ENCODE assay signal across 7 cellular contexts in genomic region chr11:26286472-26287066, GRCh38. TPM values are rescaled to one million over a fixed set of nuclear protein-coding genes. Genes with fewer than 3 reads are reported as not detected.
A peak's percentile ranks its signal among the peaks of the same experiment; 100 is the strongest.
DNase-seq lines count a peak whose midpoint lies in the region; ATAC-seq and TF ChIP-seq lines count a peak whose summit lies in the region.

No MANE protein-coding gene starts in this region.

- H3K4me1 ChIP-seq in trophoblast cell (ENCODE audit: control insufficient read depth in 1 of 2, insufficient read depth in 2 of 2, low read length in 2 of 2), result no peaks in the 10 kb centered on the region

- no peak overlapping the region for H4K8ac ChIP-seq in trophoblast cell (ENCODE audit: low read depth, low read length)

- no peak overlapping the region for H3K4me2 ChIP-seq in trophoblast cell (ENCODE audit: low read length)

- H2BK120ac ChIP-seq in trophoblast cell (ENCODE audit: insufficient read depth, low read length, poor library complexity), result no peak overlapping the region

- no peaks in the 10 kb centered on the region for H3K36me3 Mint-ChIP-seq in brain

- H3K36me3 ChIP-seq in trophoblast cell (ENCODE audit: control insufficient read depth in 1 of 2, insufficient read depth in 2 of 2, low read length in 2 of 2), result no peaks in the 10 kb centered on the region

- H3K4me3 ChIP-seq in trophoblast cell (ENCODE audit: low read depth, low read length), result no peak overlapping the region

- H3K79me1 ChIP-seq in trophoblast cell (ENCODE audit: low read length), result no peaks in the 10 kb centered on the region

- no peak overlapping the region for H3K18ac ChIP-seq in trophoblast cell (ENCODE audit: low read length)

- no peaks in the 10 kb centered on the region for H3K9me3 ChIP-seq in trophoblast cell (ENCODE audit: insufficient read depth, low read depth, low read length)

- no peak overlapping the region for H2BK12ac ChIP-seq in trophoblast cell (ENCODE audit: low read length)

- peaks cover 5% of the 10 kb centered on the region for H3K27me3 Mint-ChIP-seq in brain

- H3K9ac ChIP-seq in trophoblast cell (ENCODE audit: low read length), result no peak overlapping the region

- no peak overlapping the region for H4K91ac ChIP-seq in trophoblast cell (ENCODE audit: low read depth, low read length)

- no peak overlapping the region for H2AK5ac ChIP-seq in trophoblast cell (ENCODE audit: low read length)

- no peak overlapping the region for H2AFZ ChIP-seq in trophoblast cell (ENCODE audit: insufficient read depth, low read length, poor library complexity)

- H3K14ac ChIP-seq in trophoblast cell (ENCODE audit: low read length), result no peak overlapping the region

- H2BK5ac ChIP-seq in trophoblast cell (ENCODE audit: low read depth, low read length, poor library complexity), result no peak overlapping the region

- no peaks in the 10 kb centered on the region for H3K9me3 Mint-ChIP-seq in brain

- peak; percentile 61 for ATAC-seq in GM18867 (IDR thresholded peaks at IDR 0.05; ENCODE audit: unreplicated experiment)
- no peak for ATAC-seq in GM18873 (IDR thresholded peaks at IDR 0.05; ENCODE audit: low FRiP score, unreplicated experiment)
- ATAC-seq in HG02852 (IDR thresholded peaks at IDR 0.05; ENCODE audit: unreplicated experiment), result no peak

- H4K12ac ChIP-seq in trophoblast cell (ENCODE audit: low read depth, low read length), result no peak overlapping the region

- peaks cover 17% of the 10 kb centered on the region for H3K4me1 Mint-ChIP-seq in brain

- no peak overlapping the region for H3K23ac ChIP-seq in trophoblast cell (ENCODE audit: low read length)

- H3K27ac ChIP-seq in trophoblast cell (ENCODE audit: low read depth, low read length), result no peak overlapping the region

- DNase-seq in Kasumi-1 (lab: John Stamatoyannopoulos, UW) (peak; percentile 56 to 69), trophoblast cell (peak; percentile 40 to 58), OCI-M2 (lab: John Stamatoyannopoulos, UW; ENCODE audit: unreplicated experiment) (no peak)

- no CpG with 5 or more reads among the region's 5 CpGs for WGBS in trophoblast cell (ENCODE audit: extremely low coverage, insufficient coverage, insufficient read length)

- H3K79me2 ChIP-seq in trophoblast cell (ENCODE audit: control insufficient read depth, insufficient read depth, low read length, poor library complexity), result no peaks in the 10 kb centered on the region

- no peaks in the 10 kb centered on the region for H3K27me3 ChIP-seq in trophoblast cell (ENCODE audit: insufficient read depth, low read length)

- H3K27ac Mint-ChIP-seq in brain, result peak overlapping the region in 1 of 5 experiments; percentile 60

- H3K4me3 Mint-ChIP-seq in brain, result peak overlapping the region in 2 of 5 experiments; percentile 57 to 66

- peak; percentile 46 to 71 for TF ChIP-seq CTCF in brain (conservative IDR thresholded peaks at IDR 0.05)

- H3K4ac ChIP-seq in trophoblast cell (ENCODE audit: low read depth, low read length), result no peak overlapping the region

RNA-seq across cellular contexts. Expression of gene ANO3, which starts 45.4 kb away (rescaled TPM):
- 0.81 TPM for polyA plus RNA-seq in brain (ENCODE audit: insufficient read depth, low read depth, low replicate concordance)
- polyA plus RNA-seq in trophoblast cell (2013), result 0.15 TPM in 2 replicates
